In the genomic region with DNA sequence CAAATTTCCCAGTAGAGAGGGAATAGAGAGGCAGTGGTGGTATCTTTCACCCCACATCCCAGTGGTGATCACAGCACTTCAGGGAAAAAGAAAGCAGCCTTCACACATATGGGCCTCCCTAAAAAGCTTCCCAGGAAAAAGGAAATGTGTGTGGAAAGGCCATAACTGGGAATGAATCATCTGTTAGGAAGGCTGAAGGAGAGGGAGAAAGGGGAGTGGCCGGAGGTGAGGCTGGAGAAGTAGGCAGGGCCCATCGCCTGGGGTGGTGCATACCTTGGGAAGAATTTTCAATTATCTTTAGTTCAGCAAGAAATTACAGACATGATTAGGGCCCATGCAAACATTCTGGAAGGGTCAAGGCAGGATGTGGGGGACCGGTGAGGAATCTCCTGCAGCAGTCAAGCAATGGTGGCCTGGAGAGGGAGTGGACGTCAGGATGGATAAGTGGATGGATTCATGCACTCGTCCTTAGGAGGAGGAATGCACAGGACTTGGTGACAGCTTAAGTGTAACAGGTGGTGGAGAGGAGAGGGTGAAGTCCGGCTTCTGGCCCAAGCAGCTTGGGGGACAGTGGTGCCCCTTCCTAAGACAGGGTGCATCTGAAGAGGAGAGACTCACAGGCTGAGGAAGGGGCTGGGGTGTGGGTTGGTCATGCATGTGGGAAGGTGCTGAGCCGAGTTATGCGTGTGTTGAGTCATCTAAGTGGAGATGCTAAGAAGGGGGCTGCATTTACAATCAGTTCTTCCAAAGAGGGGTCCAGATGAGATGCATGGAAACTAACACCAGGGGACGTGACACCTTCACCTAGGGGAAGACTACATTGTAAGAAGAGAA, we compare ENCODE assay signal across 12 cellular contexts. TPM values are rescaled to one million over a fixed set of nuclear protein-coding genes. Genes with fewer than 3 reads are reported as not detected.
A peak's percentile ranks its signal among the peaks of the same experiment; 100 is the strongest.
DNase-seq lines count a peak whose midpoint lies in the region; ATAC-seq and TF ChIP-seq lines count a peak whose summit lies in the region.
"Had no signal": no experiment of that assay in that cellular context is flagged by ENCODE, and none has a peak within 500 bp of the region (broad histone marks: within the 10 kb centered on the region; RNA-seq: fewer than 3 reads in every experiment).

No MANE protein-coding gene starts in this region.

- DNase-seq in CD8-positive, alpha-beta T cell, result no peak
- DNase-seq in HT1080 (ENCODE audit: low read depth), result peak; percentile 93
- DNase-seq in central memory CD8-positive, alpha-beta T cell (ENCODE audit: low spot score in 2 of 2), result no peak
- DNase-seq in mesothelial cell of epicardium (ENCODE audit: low spot score in 2 of 2, unreplicated experiment in 2 of 2), result no peak
- no peak for DNase-seq in CD14-positive monocyte (ENCODE audit: low spot score)
- no peak for DNase-seq in T-helper 9 cell
- no peak for DNase-seq in NOMO-1 treated with dmso at 0.1 percent for 144 hours (lab: John Stamatoyannopoulos, UW; ENCODE audit: unreplicated experiment)
- no peak for DNase-seq in glutamatergic neuron
- DNase-seq: cerebellar nuclear complex, NCI-H1092 had no signal

- no peak overlapping the region for H3K4me3 Mint-ChIP-seq in CD8-positive, alpha-beta T cell
- H3K4me3 Mint-ChIP-seq in central memory CD8-positive, alpha-beta T cell, result peak overlapping the region; percentile 12
- H3K4me3 Mint-ChIP-seq in mesothelial cell of epicardium (no peak overlapping the region), CD14-positive monocyte (no peak overlapping the region), glutamatergic neuron (ENCODE audit: unreplicated experiment) (no peak overlapping the region)

- H3K4me3 ChIP-seq in CD8-positive, alpha-beta T cell (ENCODE audit: low read depth, low read length), result no peak overlapping the region

- H3K9me3 ChIP-seq in CD8-positive, alpha-beta T cell (ENCODE audit: low read length), result no peaks in the 10 kb centered on the region

- no peaks in the 10 kb centered on the region for H3K36me3 ChIP-seq in CD8-positive, alpha-beta T cell (ENCODE audit: insufficient read depth, low read length)

- H3K27me3 Mint-ChIP-seq in CD8-positive, alpha-beta T cell (ENCODE audit: low read depth), result no peaks in the 10 kb centered on the region
- no peaks in the 10 kb centered on the region for H3K27me3 Mint-ChIP-seq in central memory CD8-positive, alpha-beta T cell
- no peaks in the 10 kb centered on the region for H3K27me3 Mint-ChIP-seq in mesothelial cell of epicardium (ENCODE audit: low read depth)
- H3K27me3 Mint-ChIP-seq in CD14-positive monocyte (ENCODE audit: low read depth in 3 of 3), result peaks cover 0 to 4% (median 1%) of the 10 kb centered on the region in 3 donors
- peaks cover 5% of the 10 kb centered on the region for H3K27me3 Mint-ChIP-seq in glutamatergic neuron (ENCODE audit: unreplicated experiment)

- ATAC-seq in CD8-positive, alpha-beta T cell, result no peak
- no peak for ATAC-seq in central memory CD8-positive, alpha-beta T cell (replicated peaks; ENCODE audit: extremely low read depth, poor library complexity, severe bottlenecking)
- ATAC-seq: sciatic nerve had no signal

- H3K4me1 ChIP-seq in CD8-positive, alpha-beta T cell (ENCODE audit: insufficient read depth, low read length), result peaks cover 43% of the 10 kb centered on the region

- CTCF ChIA-PET in CD8-positive, alpha-beta T cell (lab: Charles Lee), result interaction anchor here (1.1 kb wide), 1 partner anchor 10 kb away, joined by 3 read pairs; no protein-coding TSS in a partner anchor

- H3K27ac ChIP-seq in CD8-positive, alpha-beta T cell (ENCODE audit: low read depth, low read length), result no peak overlapping the region

- TF ChIP-seq CTCF in CD8-positive, alpha-beta T cell (IDR thresholded peaks at IDR 0.05), result no peak
- TF ChIP-seq CTCF in mesothelial cell of epicardium (IDR thresholded peaks at IDR 0.05; ENCODE audit: unreplicated experiment), result no peak
- no peak for TF ChIP-seq CTCF in CD14-positive monocyte (IDR thresholded peaks at IDR 0.05)
- no peak for TF ChIP-seq CTCF in glutamatergic neuron (IDR thresholded peaks at IDR 0.05; ENCODE audit: partially characterized antibody, unreplicated experiment)

- POLR2A ChIA-PET in CD8-positive, alpha-beta T cell (lab: Charles Lee), result interaction anchor here (1.0 kb wide), 1 partner anchor 14 kb away, joined by 3 read pairs; no protein-coding TSS in a partner anchor

- H3K36me3 Mint-ChIP-seq in CD8-positive, alpha-beta T cell, result no peaks in the 10 kb centered on the region
- peaks cover 4% of the 10 kb centered on the region for H3K36me3 Mint-ChIP-seq in central memory CD8-positive, alpha-beta T cell (ENCODE audit: insufficient read depth)
- H3K36me3 Mint-ChIP-seq in mesothelial cell of epicardium (no peaks in the 10 kb centered on the region), CD14-positive monocyte (no peaks in the 10 kb centered on the region), glutamatergic neuron (ENCODE audit: unreplicated experiment) (no peaks in the 10 kb centered on the region)

- peaks cover 72% of the 10 kb centered on the region for H3K4me1 Mint-ChIP-seq in CD8-positive, alpha-beta T cell (ENCODE audit: low read depth)
- peaks cover 69% of the 10 kb centered on the region for H3K4me1 Mint-ChIP-seq in central memory CD8-positive, alpha-beta T cell
- H3K4me1 Mint-ChIP-seq in mesothelial cell of epicardium, result peaks cover 28% of the 10 kb centered on the region
- H3K4me1 Mint-ChIP-seq in CD14-positive monocyte, result peaks cover 12% of the 10 kb centered on the region
- peaks cover 4% of the 10 kb centered on the region for H3K4me1 Mint-ChIP-seq in glutamatergic neuron (ENCODE audit: low read depth, unreplicated experiment)

- intact Hi-C loops in CD8-positive, alpha-beta T cell (cut with DNase I, micrococcal nuclease), result no loop called here
- intact Hi-C loops in CD14-positive monocyte (cut with micrococcal nuclease), result no loop called here

- H3K27ac Mint-ChIP-seq in CD8-positive, alpha-beta T cell, result peak overlapping the region; percentile 74
- peak overlapping the region; percentile 67 for H3K27ac Mint-ChIP-seq in central memory CD8-positive, alpha-beta T cell (ENCODE audit: low read depth)
- peak overlapping the region; percentile 65 for H3K27ac Mint-ChIP-seq in mesothelial cell of epicardium
- H3K27ac Mint-ChIP-seq in CD14-positive monocyte, result peak overlapping the region in 1 of 7 donors; percentile 24
- no peak overlapping the region for H3K27ac Mint-ChIP-seq in glutamatergic neuron (ENCODE audit: unreplicated experiment)

- H3K9me3 Mint-ChIP-seq in CD8-positive, alpha-beta T cell, result no peaks in the 10 kb centered on the region
- no peaks in the 10 kb centered on the region for H3K9me3 Mint-ChIP-seq in central memory CD8-positive, alpha-beta T cell
- no peaks in the 10 kb centered on the region for H3K9me3 Mint-ChIP-seq in mesothelial cell of epicardium
- no peaks in the 10 kb centered on the region for H3K9me3 Mint-ChIP-seq in CD14-positive monocyte
- peaks cover 5% of the 10 kb centered on the region for H3K9me3 Mint-ChIP-seq in glutamatergic neuron (ENCODE audit: unreplicated experiment)

- no peaks in the 10 kb centered on the region for H3K27me3 ChIP-seq in CD8-positive, alpha-beta T cell (ENCODE audit: insufficient read depth, low read length)

RNA-seq across cellular contexts. Expression of gene HIVEP3, which starts 17.9 kb away (rescaled TPM):
- 1 to 10 TPM; 5.0 TPM for total RNA-seq in CD8-positive, alpha-beta T cell
- 4.8 and 6.2 TPM in 2 replicates for total RNA-seq in HT1080 (2014; rRNA removed; shearing (Covaris generic))
- polyA plus RNA-seq in HT1080 (2015; cell fraction: cytosol; rRNA removed), result 15.3 and 17.2 TPM in 2 replicates
- 7.6 and 7.9 TPM in 2 replicates for polyA plus RNA-seq in HT1080 (2015; cell fraction: nucleus; rRNA removed)
- total RNA-seq in mesothelial cell of epicardium (8.5 to 9.0 TPM (median 8.9 TPM) in 3 replicates), glutamatergic neuron (ENCODE audit: unreplicated experiment) (15.1 TPM)
- polyA plus RNA-seq in CD14-positive monocyte, result 1 to 10 TPM; 1.2 to 1.8 TPM
- total RNA-seq: G401 had no signal
